Comparison of ENCODE assay signal across 31 cellular contexts in genomic region chr14:99706121-99706900, GRCh38. TPM values are rescaled to one million over a fixed set of nuclear protein-coding genes. Genes with fewer than 3 reads are reported as not detected.
DNase-seq lines count a peak whose midpoint lies in the region; ATAC-seq and TF ChIP-seq lines count a peak whose summit lies in the region.
"Had no signal": no experiment of that assay in that cellular context is flagged by ENCODE, and none has a peak within 500 bp of the region (broad histone marks: within the 10 kb centered on the region; RNA-seq: fewer than 3 reads in every experiment).

No MANE protein-coding gene starts in this region.

- intact Hi-C loops in cardiac septum (cut with DNase I), result no loop called here
- intact Hi-C loops in left cardiac atrium (cut with DNase I), result no loop called here

- DNase-seq in cardiac septum (ENCODE audit: low spot score), result peak; percentile 24
- no peak for DNase-seq in left cardiac atrium
- peak in 2 of 3 donors; percentile 19 to 33 for DNase-seq in Peyer's patch
- DNase-seq in mesenteric fat pad (ENCODE audit: low spot score), result peak; percentile 53
- DNase-seq: C1 segment of cervical spinal cord; Caco-2; DMS 273 treated with DMSO at 0.1 percent for 48 hours; DMS79; EL; GDM1; Karpas-422; NCI-H1092 treated with DMSO at 0.1 percent for 48 hours; NCI-H1436; NCI-H187; NCI-H2081 treated with DMSO at 0.1 percent for 48 hours; NCI-H2171 treated with DMSO at 0.1 percent for 48 hours; NCI-H526; NCI-H82; NK-92 treated with Interleukin-12 subunit alpha and Interleukin-12 subunit beta, amount 100 ng/mL, for 24 hours; PC-3; Right ventricle myocardium superior had no signal

- H3K27ac ChIP-seq in Peyer's patch, result no peak overlapping the region
- H3K27ac ChIP-seq: A549, SJSA1 had no signal

- H3K36me3 ChIP-seq in Peyer's patch, result no peaks in the 10 kb centered on the region
- H3K36me3 ChIP-seq: SJSA1 had no signal

- H3K9me3 ChIP-seq in Peyer's patch, result peaks cover 0 to 9% (median 2%) of the 10 kb centered on the region in 4 donors

- TF ChIP-seq POLR2A in Peyer's patch (IDR thresholded peaks at IDR 0.05), result no peak
- no peak for TF ChIP-seq POLR2A in GM18505 (IDR thresholded peaks at IDR 0.05; ENCODE audit: borderline replicate concordance, extremely low read depth, insufficient read depth, insufficient read length)

- no peaks in the 10 kb centered on the region for H3K27me3 ChIP-seq in Peyer's patch
- H3K27me3 ChIP-seq: SJSA1 had no signal

- H3K4me1 ChIP-seq in Peyer's patch, result no peaks in the 10 kb centered on the region
- H3K4me1 ChIP-seq: A549, Caco-2, SJSA1 had no signal

- no peak for ATAC-seq in left cardiac atrium
- no peak for ATAC-seq in HG03354 (IDR thresholded peaks at IDR 0.05; ENCODE audit: poor library complexity, severe bottlenecking, unreplicated experiment)
- no peak for ATAC-seq in GM18505 (IDR thresholded peaks at IDR 0.05; ENCODE audit: unreplicated experiment)
- no peak for ATAC-seq in GM21515 (IDR thresholded peaks at IDR 0.05; ENCODE audit: unreplicated experiment)
- ATAC-seq: A549; CD8-positive, alpha-beta T cell; HCT116; HepG2; PC-3 had no signal

- H3K4me3 ChIP-seq in Peyer's patch, result no peak overlapping the region
- H3K4me3 ChIP-seq: A549, SJSA1 had no signal

- TF ChIP-seq CTCF in Peyer's patch (IDR thresholded peaks at IDR 0.05), result no peak

RNA-seq across cellular contexts. Expression of gene CYP46A1, which starts 22.2 kb away (rescaled TPM):
- total RNA-seq in cardiac septum (5.5 TPM), left cardiac atrium (1 to 10 TPM; 4.1 to 4.7 TPM), Peyer's patch (1 to 10 TPM in 1 of 4 donors, under 1 TPM in 1, not detected in 2; 0.13 to 2.5 TPM), mesenteric fat pad (3.1 TPM)
- total RNA-seq: HepG2, HT-29, RPMI7951 had no signal
